ENCODE assay signal across 14 cellular contexts in the genomic region with DNA sequence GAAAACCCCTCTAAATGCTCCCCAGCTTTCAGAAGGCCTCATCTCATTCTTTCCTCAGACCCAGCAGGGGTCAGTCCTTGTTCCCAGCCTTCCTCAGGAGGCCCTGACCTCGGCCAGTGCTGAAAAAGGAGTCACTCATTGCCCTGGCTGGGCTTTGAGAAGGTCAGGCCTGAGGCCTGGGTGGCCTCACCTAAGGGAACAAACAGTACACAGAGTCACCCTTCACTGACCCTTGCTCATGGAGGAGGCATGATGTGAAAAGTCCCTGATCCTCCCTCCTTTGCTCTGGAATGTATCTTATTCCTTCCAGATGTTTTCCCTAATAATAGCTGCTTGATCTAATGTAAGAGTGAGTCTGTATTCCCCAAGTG.
DNase-seq lines count a peak whose midpoint lies in the region; ATAC-seq and TF ChIP-seq lines count a peak whose summit lies in the region.
"Had no signal": no experiment of that assay in that cellular context is flagged by ENCODE, and none has a peak within 500 bp of the region (broad histone marks: within the 10 kb centered on the region; RNA-seq: fewer than 3 reads in every experiment).

No MANE protein-coding gene starts in this region.

- peak overlapping the region; percentile 52 for H3K27ac ChIP-seq in GM23248
- H3K27ac ChIP-seq in hepatocyte: peak overlapping the region; percentile 80
- peak overlapping the region in 1 of 2 donors; percentile 67 for H3K27ac ChIP-seq in coronary artery
- H3K27ac ChIP-seq: BLaER1, SK-N-MC had no signal

- H3K79me2 ChIP-seq in GM23248 (ENCODE audit: insufficient read depth) (no peaks in the 10 kb centered on the region), hepatocyte (no peaks in the 10 kb centered on the region)

- H4K20me1 ChIP-seq in GM23248 (ENCODE audit: insufficient read depth) (no peaks in the 10 kb centered on the region), hepatocyte (ENCODE audit: insufficient read depth, poor library complexity, severe bottlenecking) (no peaks in the 10 kb centered on the region)
- H4K20me1 ChIP-seq: BLaER1 had no signal

- in situ Hi-C loops in GM23248 (cut with MboI): no loop called here

- H3K36me3 ChIP-seq in GM23248 (ENCODE audit: low read depth): no peaks in the 10 kb centered on the region
- no peaks in the 10 kb centered on the region for H3K36me3 ChIP-seq in hepatocyte (replicated peaks; ENCODE audit: insufficient read depth, low read depth)
- H3K36me3 ChIP-seq: BLaER1 had no signal

- H3K4me1 ChIP-seq in GM23248 (ENCODE audit: insufficient read depth): peaks cover 49% of the 10 kb centered on the region
- peaks cover 35% of the 10 kb centered on the region for H3K4me1 ChIP-seq in hepatocyte (ENCODE audit: insufficient read depth)
- H3K4me1 ChIP-seq: BLaER1 had no signal

- H3K4me3 ChIP-seq in GM23248 (no peak overlapping the region), cardiac fibroblast (replicated peaks in 1 of 2; ENCODE audit: low read depth in 2 of 2, low read length in 2 of 2) (no peak overlapping the region), hepatocyte (no peak overlapping the region), coronary artery (no peak overlapping the region)
- H3K4me3 ChIP-seq: BLaER1, SK-N-MC had no signal

- H2AFZ ChIP-seq in GM23248 (no peak overlapping the region; the same call in 1 of the 2 replicates), hepatocyte (no peak overlapping the region)

- whole genome bisulfite sequencing in GM23248 (ENCODE audit: low coverage in 1 of 2, low lambda C conversion rate in 2 of 2, missing lambda C conversion rate in 2 of 2), 2 experiments: 0% methylated on average over 1 of the region's 1 CpG
- WGBS in hepatocyte (ENCODE audit: low lambda C conversion rate, missing lambda C conversion rate): 25% methylated on average over 1 of the region's 1 CpG

- H3K4me2 ChIP-seq in GM23248 (ENCODE audit: unreplicated experiment) (peak overlapping the region; percentile 10), hepatocyte (peak overlapping the region; percentile 6)
- H3K4me2 ChIP-seq: BLaER1 had no signal

- H3K9me2 ChIP-seq in GM23248 (ENCODE audit: insufficient read depth): 0 out of 2 replicates have a peak, but pooled peaks cover 4% of the 10 kb centered on the region
- H3K9me2 ChIP-seq in hepatocyte (replicated peaks; ENCODE audit: insufficient read depth): no peaks in the 10 kb centered on the region

- H3F3A ChIP-seq in GM23248 (ENCODE audit: insufficient read depth): peaks cover 25% of the 10 kb centered on the region

- H3K9me3 ChIP-seq in GM23248 (ENCODE audit: low read depth) (no peaks in the 10 kb centered on the region), hepatocyte (ENCODE audit: low read depth) (no peaks in the 10 kb centered on the region)
- H3K9me3 ChIP-seq: BLaER1 had no signal

- no peak for ATAC-seq in HG03565 (IDR thresholded peaks at IDR 0.05; ENCODE audit: unreplicated experiment)
- no peak for ATAC-seq in activated CD4-positive, CD25-positive, alpha-beta regulatory T cell treated with anti-CD3 and anti-CD28 coated beads, Interleukin-2, amount 50 U/mL, for 24 hours
- ATAC-seq: activated T-cell treated with anti-CD3 and anti-CD28 coated beads, Interleukin-2, amount 50 U/mL, for 72 hours; natural killer cell treated with Interleukin-12 subunit alpha and Interleukin-12 subunit beta and Interleukin-15 and Interleukin-18, amount 100 ng/mL, for 72 hours had no signal

- peak overlapping the region; percentile 24; the same call in 1 of the 2 replicates for H3K9ac ChIP-seq in GM23248
- H3K9ac ChIP-seq: BLaER1 had no signal

- DNase-seq in GM23248: peak; percentile 68
- peak; percentile 46 to 53 for DNase-seq in cardiac fibroblast (ENCODE audit: low read depth in 2 of 2)
- DNase-seq in hepatocyte (ENCODE audit: low spot score): no peak
- peak; percentile 81 for DNase-seq in smooth muscle cell of the brain vasculature (ENCODE audit: low read depth, low spot score)
- no peak for DNase-seq in COLO829 (ENCODE audit: low spot score)
- DNase-seq in coronary artery (ENCODE audit: low spot score): no peak
- DNase-seq: activated T-cell treated with anti-CD3 and anti-CD28 coated beads, Interleukin-2, amount 50 U/mL, for 72 hours; NCI-H1417 treated with DMSO at 0.1 percent for 48 hours; stimulated activated CD4-positive, alpha-beta T cell treated with anti-CD3 and anti-CD28 coated beads, Interleukin-15, amount 100 ng/mL, for 24 hours had no signal

- TF ChIP-seq CTCF in cardiac fibroblast (IDR thresholded peaks at IDR 0.05; ENCODE audit: low read depth, low read length) (no peak), hepatocyte (IDR thresholded peaks at IDR 0.05; ENCODE audit: poor library complexity) (no peak), coronary artery (IDR thresholded peaks at IDR 0.05) (no peak)

- no peaks in the 10 kb centered on the region for H3K27me3 ChIP-seq in GM23248 (replicated peaks; ENCODE audit: insufficient read depth)
- no peaks in the 10 kb centered on the region for H3K27me3 ChIP-seq in hepatocyte
- H3K27me3 ChIP-seq: BLaER1 had no signal

Comparison
In these comparisons a context has a peak if more than half of its experiments do, and no peak if none do; other contexts are left out.
1. DNase-seq: peak in GM23248 (single experiment), cardiac fibroblast (2 of 2) and smooth muscle cell of the brain vasculature (single experiment); none in hepatocyte (single experiment), COLO829 (single experiment) and coronary artery (single experiment).